In genomic region chr15:89646416-89647141, GRCh38 we compare ENCODE assay signal across 1 cellular context.
TF ChIP-seq lines count a peak whose summit lies in the region.

No MANE protein-coding gene starts in this region.

TF ChIP-seq in K562, 482 proteins besides CTCF, POLR2A, EP300 and RAD21:
- TF ChIP-seq ZNF436 (CRISPR knock-in tag; IDR thresholded peaks at IDR 0.05) (no peak), ZFX (CRISPR knock-in tag; IDR thresholded peaks at IDR 0.05) (no peak), FOXJ2 (tag; IDR thresholded peaks at IDR 0.05) (no peak), CHD2 (IDR thresholded peaks at IDR 0.05; ENCODE audit: low read depth, low read length) (no peak), ZNF12 (CRISPR knock-in tag; IDR thresholded peaks at IDR 0.05) (no peak), NCOA4 (IDR thresholded peaks at IDR 0.05; ENCODE audit: partially characterized antibody) (no peak), ZC3H11A (IDR thresholded peaks at IDR 0.05; ENCODE audit: low read depth, low read length) (no peak), NBN (IDR thresholded peaks at IDR 0.05; ENCODE audit: low read depth) (no peak), SP1 (CRISPR knock-in tag; IDR thresholded peaks at IDR 0.05) (no peak), SMAD2 (IDR thresholded peaks at IDR 0.05; ENCODE audit: low read depth, low read length) (no peak), PURB (CRISPR knock-in tag; IDR thresholded peaks at IDR 0.05; ENCODE audit: low read depth) (no peak), NELFE (IDR thresholded peaks at IDR 0.05; ENCODE audit: insufficient read depth, insufficient read length) (no peak), SNRNP70 (optimal IDR thresholded peaks at IDR 0.05; ENCODE audit: low read depth, low read length) (no peak), FOXK2 (conservative IDR thresholded peaks at IDR 0.05 in 1 of 2, IDR thresholded peaks at IDR 0.05 in 1 of 2; ENCODE audit: low read depth in 2 of 2) (no peak), ZFP30 (CRISPR knock-in tag; IDR thresholded peaks at IDR 0.05; ENCODE audit: borderline replicate concordance) (no peak), ELF1 (tag; IDR thresholded peaks at IDR 0.05) (no peak), XRCC4 (IDR thresholded peaks at IDR 0.05; ENCODE audit: extremely low read depth, insufficient read depth, insufficient read length) (no peak), CBX8 (IDR thresholded peaks at IDR 0.05; ENCODE audit: borderline replicate concordance, extremely low read depth, low read depth, low read length, poor library complexity, severe bottlenecking) (no peak)
